In genomic region chr6:170358496-170358895, GRCh38 we compare ENCODE assay signal across 22 cellular contexts.
"Had no signal": no experiment of that assay in that cellular context is flagged by ENCODE, and none has a peak within 500 bp of the region (broad histone marks: within the 10 kb centered on the region; RNA-seq: fewer than 3 reads in every experiment).

No MANE protein-coding gene starts in this region.

- H3K9me3 ChIP-seq: body of pancreas, psoas muscle, sigmoid colon, thoracic aorta had no signal

- H3K27me3 ChIP-seq: body of pancreas, sigmoid colon, spleen had no signal

- DNase-seq: activated CD4-positive, alpha-beta T cell treated with anti-CD3 and anti-CD28 coated beads for 4 hours; activated CD8-positive, alpha-beta memory T cell treated with anti-CD3 and anti-CD28 coated beads, Interleukin-2, amount 50 U/mL, for 4 hours; activated CD8-positive, alpha-beta T cell treated with anti-CD3 and anti-CD28 coated beads, Interleukin-2, amount 10 ng/mL, durations not matched to agents 7 days and 5 days; activated gamma-delta T cell; activated T-cell treated with anti-CD3 and anti-CD28 coated beads, Interleukin-2, amount 50 U/mL, for 48 hours; amniotic stem cell; central memory CD4-positive, alpha-beta T cell; cortex of kidney; effector CD4-positive, alpha-beta T cell; head of caudate nucleus; nucleus accumbens; sigmoid colon; spleen; stimulated activated CD4-positive, alpha-beta T cell treated with anti-CD3 and anti-CD28 coated beads, Interleukin-1b, Interleukin-23, amount 100 ng/mL, for 48 hours; stimulated activated naive CD8-positive, alpha-beta T cell treated with anti-CD3 and anti-CD28 coated beads, Interleukin-15, amount 100 ng/mL, for 72 hours; T-helper 17 cell had no signal

- H3K27ac ChIP-seq: body of pancreas, psoas muscle, sigmoid colon, spleen, thoracic aorta had no signal

- H3K4me3 ChIP-seq: body of pancreas, psoas muscle, sigmoid colon, spleen, thoracic aorta had no signal

- ATAC-seq: activated CD8-positive, alpha-beta T cell treated with anti-CD3 and anti-CD28 coated beads, Interleukin-2, amount 10 ng/mL, durations not matched to agents 7 days and 5 days; activated naive CD4-positive, alpha-beta T cell treated with anti-CD3 and anti-CD28 coated beads, Interleukin-2, amount 50 U/mL, for 72 hours; body of pancreas; left lobe of liver; stimulated activated naive CD8-positive, alpha-beta T cell treated with anti-CD3 and anti-CD28 coated beads, Interleukin-15, amount 100 ng/mL, for 72 hours; T-helper 17 cell; WTC11 had no signal

- H3K4me1 ChIP-seq: body of pancreas, sigmoid colon had no signal
